1 cellular context compared by ENCODE assay signal in the genomic region with DNA sequence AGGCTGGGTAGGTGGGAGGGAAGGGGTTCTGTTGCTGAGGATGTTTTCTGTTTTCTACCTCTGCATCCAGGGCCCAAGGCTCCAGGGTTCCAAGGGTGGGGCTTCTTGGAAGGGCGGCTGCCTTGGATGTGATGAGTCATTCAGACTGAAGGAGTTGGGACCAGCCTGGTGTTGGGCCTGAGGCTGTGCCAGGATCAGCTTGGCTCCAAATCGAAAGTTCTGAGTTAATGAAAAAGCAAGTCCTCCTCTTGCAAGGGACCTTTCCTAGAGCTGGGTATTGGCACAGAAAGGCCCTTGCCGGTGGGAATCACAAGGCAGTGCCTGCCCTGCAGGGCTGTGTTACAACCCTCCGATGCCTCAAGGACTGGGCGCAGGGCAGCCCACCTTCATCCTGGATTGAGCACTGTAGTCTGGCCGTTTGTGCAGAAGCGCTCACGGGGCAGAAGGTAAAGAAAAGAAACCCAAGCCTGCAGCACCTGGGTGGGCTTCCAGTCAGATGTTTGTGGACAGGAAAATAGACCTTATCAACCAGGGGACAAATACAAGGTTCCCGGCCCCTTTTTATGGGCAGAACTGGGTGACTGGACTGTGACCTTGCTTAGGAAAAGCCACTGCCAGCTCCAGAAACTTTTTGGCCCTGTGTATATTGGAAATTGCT.
TF ChIP-seq lines count a peak whose summit lies in the region.

No MANE protein-coding gene starts in this region.

TF ChIP-seq in HepG2, 621 proteins besides CTCF, POLR2A, EP300 and RAD21 (continued from another document):
- TF ChIP-seq ZNF121 (CRISPR knock-in tag; IDR thresholded peaks at IDR 0.05), result no peak
- TF ChIP-seq SATB2 (CRISPR knock-in tag; IDR thresholded peaks at IDR 0.05), result no peak
- no peak for TF ChIP-seq ZMYM4 (CRISPR knock-in tag; IDR thresholded peaks at IDR 0.05)
- TF ChIP-seq KLF6 (CRISPR knock-in tag; IDR thresholded peaks at IDR 0.05), result no peak
- TF ChIP-seq, protein P1, sequence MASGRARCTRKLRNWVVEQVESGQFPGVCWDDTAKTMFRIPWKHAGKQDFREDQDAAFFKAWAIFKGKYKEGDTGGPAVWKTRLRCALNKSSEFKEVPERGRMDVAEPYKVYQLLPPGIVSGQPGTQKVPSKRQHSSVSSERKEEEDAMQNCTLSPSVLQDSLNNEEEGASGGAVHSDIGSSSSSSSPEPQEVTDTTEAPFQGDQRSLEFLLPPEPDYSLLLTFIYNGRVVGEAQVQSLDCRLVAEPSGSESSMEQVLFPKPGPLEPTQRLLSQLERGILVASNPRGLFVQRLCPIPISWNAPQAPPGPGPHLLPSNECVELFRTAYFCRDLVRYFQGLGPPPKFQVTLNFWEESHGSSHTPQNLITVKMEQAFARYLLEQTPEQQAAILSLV (CRISPR knock-in tag; IDR thresholded peaks at IDR 0.05; ENCODE audit: borderline replicate concordance), result peak; percentile 31; the same call in 1 of the 2 replicates
- TF ChIP-seq CBX5 (CRISPR knock-in tag; IDR thresholded peaks at IDR 0.05; ENCODE audit: borderline replicate concordance), result no peak
- no peak for TF ChIP-seq REXO4 (CRISPR knock-in tag; IDR thresholded peaks at IDR 0.05; ENCODE audit: borderline replicate concordance)
- TF ChIP-seq, protein P2, sequence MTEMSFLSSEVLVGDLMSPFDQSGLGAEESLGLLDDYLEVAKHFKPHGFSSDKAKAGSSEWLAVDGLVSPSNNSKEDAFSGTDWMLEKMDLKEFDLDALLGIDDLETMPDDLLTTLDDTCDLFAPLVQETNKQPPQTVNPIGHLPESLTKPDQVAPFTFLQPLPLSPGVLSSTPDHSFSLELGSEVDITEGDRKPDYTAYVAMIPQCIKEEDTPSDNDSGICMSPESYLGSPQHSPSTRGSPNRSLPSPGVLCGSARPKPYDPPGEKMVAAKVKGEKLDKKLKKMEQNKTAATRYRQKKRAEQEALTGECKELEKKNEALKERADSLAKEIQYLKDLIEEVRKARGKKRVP (CRISPR knock-in tag; IDR thresholded peaks at IDR 0.05), result no peak
- TF ChIP-seq ZNF530 (CRISPR knock-in tag; IDR thresholded peaks at IDR 0.05; ENCODE audit: low read depth), result no peak
- TF ChIP-seq ZNF44 (CRISPR knock-in tag; IDR thresholded peaks at IDR 0.05), result no peak
- peak; percentile 44; the same call in 1 of the 2 replicates for TF ChIP-seq MTA1 (CRISPR knock-in tag; IDR thresholded peaks at IDR 0.05; ENCODE audit: borderline replicate concordance)
- TF ChIP-seq ZNF264 (CRISPR knock-in tag; IDR thresholded peaks at IDR 0.05), result no peak
- no peak for TF ChIP-seq ZNF619 (CRISPR knock-in tag; IDR thresholded peaks at IDR 0.05)
- peak; percentile 17; the same call in 1 of the 2 replicates for TF ChIP-seq KDM2A (CRISPR knock-in tag; IDR thresholded peaks at IDR 0.05; ENCODE audit: borderline replicate concordance, low read depth)
- TF ChIP-seq WIZ (CRISPR knock-in tag; IDR thresholded peaks at IDR 0.05), result no peak
- TF ChIP-seq ZKSCAN1 (IDR thresholded peaks at IDR 0.05; ENCODE audit: low read length), result no peak
- TF ChIP-seq, protein P3, sequence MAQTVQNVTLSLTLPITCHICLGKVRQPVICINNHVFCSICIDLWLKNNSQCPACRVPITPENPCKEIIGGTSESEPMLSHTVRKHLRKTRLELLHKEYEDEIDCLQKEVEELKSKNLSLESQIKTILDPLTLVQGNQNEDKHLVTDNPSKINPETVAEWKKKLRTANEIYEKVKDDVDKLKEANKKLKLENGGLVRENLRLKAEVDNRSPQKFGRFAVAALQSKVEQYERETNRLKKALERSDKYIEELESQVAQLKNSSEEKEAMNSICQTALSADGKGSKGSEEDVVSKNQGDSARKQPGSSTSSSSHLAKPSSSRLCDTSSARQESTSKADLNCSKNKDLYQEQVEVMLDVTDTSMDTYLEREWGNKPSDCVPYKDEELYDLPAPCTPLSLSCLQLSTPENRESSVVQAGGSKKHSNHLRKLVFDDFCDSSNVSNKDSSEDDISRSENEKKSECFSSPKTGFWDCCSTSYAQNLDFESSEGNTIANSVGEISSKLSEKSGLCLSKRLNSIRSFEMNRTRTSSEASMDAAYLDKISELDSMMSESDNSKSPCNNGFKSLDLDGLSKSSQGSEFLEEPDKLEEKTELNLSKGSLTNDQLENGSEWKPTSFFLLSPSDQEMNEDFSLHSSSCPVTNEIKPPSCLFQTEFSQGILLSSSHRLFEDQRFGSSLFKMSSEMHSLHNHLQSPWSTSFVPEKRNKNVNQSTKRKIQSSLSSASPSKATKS (CRISPR knock-in tag; IDR thresholded peaks at IDR 0.05), result no peak
- TF ChIP-seq TBL1XR1 (IDR thresholded peaks at IDR 0.05; ENCODE audit: borderline replicate concordance, low read length, partially characterized antibody), result no peak
- TF ChIP-seq AGO2 (optimal IDR thresholded peaks at IDR 0.05; ENCODE audit: low read depth, low read length), result no peak
- TF ChIP-seq ZNF883 (CRISPR knock-in tag; IDR thresholded peaks at IDR 0.05; ENCODE audit: not compliant biosample characterization), result no peak
- no peak for TF ChIP-seq ZNF672 (CRISPR knock-in tag; IDR thresholded peaks at IDR 0.05)
- TF ChIP-seq, protein P4, sequence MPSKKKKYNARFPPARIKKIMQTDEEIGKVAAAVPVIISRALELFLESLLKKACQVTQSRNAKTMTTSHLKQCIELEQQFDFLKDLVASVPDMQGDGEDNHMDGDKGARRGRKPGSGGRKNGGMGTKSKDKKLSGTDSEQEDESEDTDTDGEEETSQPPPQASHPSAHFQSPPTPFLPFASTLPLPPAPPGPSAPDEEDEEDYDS (CRISPR knock-in tag; IDR thresholded peaks at IDR 0.05), result no peak
- no peak for TF ChIP-seq ZFP37 (CRISPR knock-in tag; IDR thresholded peaks at IDR 0.05; ENCODE audit: borderline replicate concordance)
- no peak for TF ChIP-seq ONECUT2 (CRISPR knock-in tag; IDR thresholded peaks at IDR 0.05)
- no peak for TF ChIP-seq MXD4 (CRISPR knock-in tag; IDR thresholded peaks at IDR 0.05)
- no peak for TF ChIP-seq SOX13 (IDR thresholded peaks at IDR 0.05)
- no peak for TF ChIP-seq SOX13 (CRISPR knock-in tag; conservative IDR thresholded peaks at IDR 0.05 in 1 of 2, IDR thresholded peaks at IDR 0.05 in 1 of 2)
- TF ChIP-seq, protein P5, sequence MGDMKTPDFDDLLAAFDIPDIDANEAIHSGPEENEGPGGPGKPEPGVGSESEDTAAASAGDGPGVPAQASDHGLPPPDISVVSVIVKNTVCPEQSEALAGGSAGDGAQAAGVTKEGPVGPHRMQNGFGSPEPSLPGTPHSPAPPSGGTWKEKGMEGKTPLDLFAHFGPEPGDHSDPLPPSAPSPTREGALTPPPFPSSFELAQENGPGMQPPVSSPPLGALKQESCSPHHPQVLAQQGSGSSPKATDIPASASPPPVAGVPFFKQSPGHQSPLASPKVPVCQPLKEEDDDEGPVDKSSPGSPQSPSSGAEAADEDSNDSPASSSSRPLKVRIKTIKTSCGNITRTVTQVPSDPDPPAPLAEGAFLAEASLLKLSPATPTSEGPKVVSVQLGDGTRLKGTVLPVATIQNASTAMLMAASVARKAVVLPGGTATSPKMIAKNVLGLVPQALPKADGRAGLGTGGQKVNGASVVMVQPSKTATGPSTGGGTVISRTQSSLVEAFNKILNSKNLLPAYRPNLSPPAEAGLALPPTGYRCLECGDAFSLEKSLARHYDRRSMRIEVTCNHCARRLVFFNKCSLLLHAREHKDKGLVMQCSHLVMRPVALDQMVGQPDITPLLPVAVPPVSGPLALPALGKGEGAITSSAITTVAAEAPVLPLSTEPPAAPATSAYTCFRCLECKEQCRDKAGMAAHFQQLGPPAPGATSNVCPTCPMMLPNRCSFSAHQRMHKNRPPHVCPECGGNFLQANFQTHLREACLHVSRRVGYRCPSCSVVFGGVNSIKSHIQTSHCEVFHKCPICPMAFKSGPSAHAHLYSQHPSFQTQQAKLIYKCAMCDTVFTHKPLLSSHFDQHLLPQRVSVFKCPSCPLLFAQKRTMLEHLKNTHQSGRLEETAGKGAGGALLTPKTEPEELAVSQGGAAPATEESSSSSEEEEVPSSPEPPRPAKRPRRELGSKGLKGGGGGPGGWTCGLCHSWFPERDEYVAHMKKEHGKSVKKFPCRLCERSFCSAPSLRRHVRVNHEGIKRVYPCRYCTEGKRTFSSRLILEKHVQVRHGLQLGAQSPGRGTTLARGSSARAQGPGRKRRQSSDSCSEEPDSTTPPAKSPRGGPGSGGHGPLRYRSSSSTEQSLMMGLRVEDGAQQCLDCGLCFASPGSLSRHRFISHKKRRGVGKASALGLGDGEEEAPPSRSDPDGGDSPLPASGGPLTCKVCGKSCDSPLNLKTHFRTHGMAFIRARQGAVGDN (CRISPR knock-in tag; IDR thresholded peaks at IDR 0.05), result peak; percentile 57
- peak; percentile 54; the same call in 1 of the 2 replicates for TF ChIP-seq ZBTB38 (CRISPR knock-in tag; IDR thresholded peaks at IDR 0.05)
- no peak for TF ChIP-seq HNRNPUL1 (IDR thresholded peaks at IDR 0.05; ENCODE audit: low read depth, low read length)
- TF ChIP-seq, protein P6, sequence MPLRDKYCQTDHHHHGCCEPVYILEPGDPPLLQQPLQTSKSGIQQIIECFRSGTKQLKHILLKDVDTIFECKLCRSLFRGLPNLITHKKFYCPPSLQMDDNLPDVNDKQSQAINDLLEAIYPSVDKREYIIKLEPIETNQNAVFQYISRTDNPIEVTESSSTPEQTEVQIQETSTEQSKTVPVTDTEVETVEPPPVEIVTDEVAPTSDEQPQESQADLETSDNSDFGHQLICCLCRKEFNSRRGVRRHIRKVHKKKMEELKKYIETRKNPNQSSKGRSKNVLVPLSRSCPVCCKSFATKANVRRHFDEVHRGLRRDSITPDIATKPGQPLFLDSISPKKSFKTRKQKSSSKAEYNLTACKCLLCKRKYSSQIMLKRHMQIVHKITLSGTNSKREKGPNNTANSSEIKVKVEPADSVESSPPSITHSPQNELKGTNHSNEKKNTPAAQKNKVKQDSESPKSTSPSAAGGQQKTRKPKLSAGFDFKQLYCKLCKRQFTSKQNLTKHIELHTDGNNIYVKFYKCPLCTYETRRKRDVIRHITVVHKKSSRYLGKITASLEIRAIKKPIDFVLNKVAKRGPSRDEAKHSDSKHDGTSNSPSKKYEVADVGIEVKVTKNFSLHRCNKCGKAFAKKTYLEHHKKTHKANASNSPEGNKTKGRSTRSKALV (CRISPR knock-in tag; IDR thresholded peaks at IDR 0.05), result no peak
- TF ChIP-seq ZNF317 (CRISPR knock-in tag; IDR thresholded peaks at IDR 0.05), result no peak
- TF ChIP-seq MAFG (CRISPR knock-in tag; IDR thresholded peaks at IDR 0.05), result no peak
- TF ChIP-seq TOPORS (CRISPR knock-in tag; IDR thresholded peaks at IDR 0.05), result no peak
- TF ChIP-seq, protein P7, sequence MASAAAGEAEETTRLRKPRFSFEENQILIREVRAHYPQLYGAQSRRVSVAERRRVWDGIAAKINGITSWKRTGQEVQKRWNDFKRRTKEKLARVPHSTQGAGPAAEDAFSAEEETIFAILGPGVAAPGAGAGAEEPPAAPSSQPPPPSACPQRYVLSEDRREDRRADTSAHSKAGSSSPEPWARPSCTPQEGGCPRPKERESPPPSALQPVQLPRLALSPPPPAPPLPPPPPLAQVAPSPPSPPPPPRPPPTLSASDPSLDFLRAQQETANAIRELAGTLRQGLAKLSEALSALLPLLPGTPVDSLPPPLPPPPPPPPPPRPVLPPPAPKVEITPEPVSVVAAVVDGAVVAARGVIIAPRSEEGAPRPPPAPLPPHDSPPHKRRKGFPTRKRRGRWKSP (CRISPR knock-in tag; IDR thresholded peaks at IDR 0.05), result no peak
- no peak for TF ChIP-seq ZNF383 (CRISPR knock-in tag; IDR thresholded peaks at IDR 0.05; ENCODE audit: borderline replicate concordance)
- no peak for TF ChIP-seq NFIC (IDR thresholded peaks at IDR 0.05; ENCODE audit: low read length)
- TF ChIP-seq, protein P8, sequence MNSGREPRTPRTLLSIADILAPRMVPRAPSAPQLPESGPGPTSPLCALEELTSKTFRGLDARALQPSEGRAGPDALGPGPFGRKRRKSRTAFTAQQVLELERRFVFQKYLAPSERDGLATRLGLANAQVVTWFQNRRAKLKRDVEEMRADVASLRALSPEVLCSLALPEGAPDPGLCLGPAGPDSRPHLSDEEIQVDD (CRISPR knock-in tag; IDR thresholded peaks at IDR 0.05; ENCODE audit: borderline replicate concordance), result no peak
- TF ChIP-seq SP140L (CRISPR knock-in tag; IDR thresholded peaks at IDR 0.05; ENCODE audit: borderline replicate concordance), result no peak
- TF ChIP-seq PHF5A (CRISPR knock-in tag; IDR thresholded peaks at IDR 0.05; ENCODE audit: low read depth, unreplicated experiment), result no peak
- TF ChIP-seq ZNF878 (CRISPR knock-in tag; IDR thresholded peaks at IDR 0.05), result no peak
- no peak for TF ChIP-seq ZNF558 (CRISPR knock-in tag; IDR thresholded peaks at IDR 0.05; ENCODE audit: borderline replicate concordance)
- no peak for TF ChIP-seq ZNF468 (CRISPR knock-in tag; IDR thresholded peaks at IDR 0.05)
- TF ChIP-seq THYN1 (CRISPR knock-in tag; IDR thresholded peaks at IDR 0.05; ENCODE audit: borderline replicate concordance, low read depth), result no peak
